Comparison of ENCODE assay signal across 1 cellular context in genomic region chr6:159969921-159970320, GRCh38.
TF ChIP-seq lines count a peak whose summit lies in the region.

No MANE protein-coding gene starts in this region.

TF ChIP-seq in SK-N-SH, 30 proteins besides CTCF, POLR2A, EP300 and RAD21 (continued from another document):
- TF ChIP-seq ZBTB33 (IDR thresholded peaks at IDR 0.05; ENCODE audit: borderline replicate concordance, low read depth) (no peak), RCOR1 (IDR thresholded peaks at IDR 0.05; ENCODE audit: low read length) (no peak), GATA2 (CRISPR knock-in tag; IDR thresholded peaks at IDR 0.05) (no peak), GABPA (IDR thresholded peaks at IDR 0.05; ENCODE audit: low read depth) (0 out of 2 replicates have a peak, but pooled peaks have one; percentile 30), TEAD4 (IDR thresholded peaks at IDR 0.05; ENCODE audit: borderline replicate concordance, insufficient read depth) (no peak), PBX3 (IDR thresholded peaks at IDR 0.05) (no peak), REST (IDR thresholded peaks at IDR 0.05; ENCODE audit: low read depth, low read length) (no peak), MEF2A (IDR thresholded peaks at IDR 0.05; ENCODE audit: borderline replicate concordance, low read depth) (no peak), JUND (IDR thresholded peaks at IDR 0.05) (no peak), TCF12 (IDR thresholded peaks at IDR 0.05) (no peak)
